Comparison of ENCODE assay signal across 21 cellular contexts in genomic region chr5:163861670-163862069, GRCh38.
DNase-seq lines count a peak whose midpoint lies in the region; ATAC-seq, FAIRE-seq and TF ChIP-seq lines count a peak whose summit lies in the region.
"Had no signal": no experiment of that assay in that cellular context is flagged by ENCODE, and none has a peak within 500 bp of the region (broad histone marks: within the 10 kb centered on the region; RNA-seq: fewer than 3 reads in every experiment).

No MANE protein-coding gene starts in this region.

- H3K27ac ChIP-seq in endothelial cell of umbilical vein (ENCODE audit: insufficient read depth, low read depth, low read length) (peak overlapping the region; percentile 84), right lobe of liver (no peak overlapping the region)
- H3K27ac ChIP-seq: A549, SJCRH30 had no signal

- peak overlapping the region; percentile 2 for H3K4me2 ChIP-seq in endothelial cell of umbilical vein (ENCODE audit: insufficient read depth, low read length)
- H3K4me2 ChIP-seq: A549 had no signal

- peak; percentile 4 for DNase-seq in EL
- DNase-seq in RKO (ENCODE audit: low spot score): peak; percentile 38
- DNase-seq in endothelial cell of umbilical vein (ENCODE audit: low read depth, low spot score): peak; percentile 91
- DNase-seq in right lobe of liver: no peak
- no peak for DNase-seq in GM12892 (ENCODE audit: insufficient read length)
- no peak for DNase-seq in left cardiac atrium
- DNase-seq in NCI-H526 (lab: John Stamatoyannopoulos, UW): no peak
- DNase-seq: CD4-positive, CD25-positive, alpha-beta regulatory T cell; DMS79; KBM-7; NCI-H1105 treated with DMSO at 0.1 percent for 48 hours; NCI-H2029 treated with DMSO at 0.1 percent for 48 hours; NCI-H226; NCI-H510A treated with DMSO at 0.1 percent for 48 hours; NCI-H774; NK-92 treated with Interleukin-12 subunit alpha and Interleukin-12 subunit beta, amount 100 ng/mL, for 24 hours; SJCRH30 had no signal

- TF ChIP-seq CTCF in endothelial cell of umbilical vein (IDR thresholded peaks at IDR 0.05; ENCODE audit: extremely low read depth in 1 of 2, insufficient read depth in 1 of 2, low read depth in 1 of 2, low read length in 2 of 2) (no peak), right lobe of liver (IDR thresholded peaks at IDR 0.05) (no peak)

- no peaks in the 10 kb centered on the region for H3K36me3 ChIP-seq in endothelial cell of umbilical vein (ENCODE audit: control insufficient read depth in 2 of 2, extremely low read depth in 1 of 2, insufficient read depth in 2 of 2, low read length in 2 of 2)
- H3K36me3 ChIP-seq in right lobe of liver: no peaks in the 10 kb centered on the region
- H3K36me3 ChIP-seq: SJCRH30 had no signal

- H3K27me3 ChIP-seq in endothelial cell of umbilical vein (ENCODE audit: control insufficient read depth in 2 of 2, insufficient read depth in 2 of 2, low read length in 2 of 2) (no peaks in the 10 kb centered on the region), right lobe of liver (no peaks in the 10 kb centered on the region)
- H3K27me3 ChIP-seq: SJCRH30 had no signal

- no peaks in the 10 kb centered on the region for H4K20me1 ChIP-seq in endothelial cell of umbilical vein (replicated peaks; ENCODE audit: control insufficient read depth, extremely low read depth, insufficient read depth, low read length)

- 46% methylated on average over 3 of the region's 3 CpGs for WGBS in right lobe of liver (ENCODE audit: insufficient coverage, low coverage, low lambda C conversion rate, missing lambda C conversion rate)

- ATAC-seq in right lobe of liver (peak; percentile 66 to 94 (median 82)), HG02759 (IDR thresholded peaks at IDR 0.05; ENCODE audit: unreplicated experiment) (no peak), left cardiac atrium (no peak)
- ATAC-seq: A549, GM12878 had no signal

- no peak overlapping the region for H2AFZ ChIP-seq in endothelial cell of umbilical vein (ENCODE audit: low read depth, low read length)

- intact Hi-C loops in endothelial cell of umbilical vein (cut with micrococcal nuclease): loop anchor here (1.0 to 5.0 kb wide), 7 partner anchors 101 to 641 kb away; partner anchors contain the start of genes HMMR, MAT2B and NUDCD2
- intact Hi-C loops in right lobe of liver (cut with DNase I): no loop called here
- intact Hi-C loops in left cardiac atrium (cut with DNase I): no loop called here

- H3K79me2 ChIP-seq in endothelial cell of umbilical vein (ENCODE audit: control insufficient read depth, insufficient read depth, low read length): no peaks in the 10 kb centered on the region

- TF ChIP-seq POLR2A in endothelial cell of umbilical vein (IDR thresholded peaks at IDR 0.05; ENCODE audit: low read depth, low read length) (no peak), right lobe of liver (IDR thresholded peaks at IDR 0.05) (no peak), GM12892 (IDR thresholded peaks at IDR 0.05; ENCODE audit: low read depth, low read length) (no peak)

- no peaks in the 10 kb centered on the region for H3K9me1 ChIP-seq in endothelial cell of umbilical vein (replicated peaks; ENCODE audit: control insufficient read depth, extremely low read depth, insufficient read depth, low read length)

- FAIRE-seq in endothelial cell of umbilical vein (lab: Jason Lieb, UNC) (peak; percentile 84), GM12892 (lab: Jason Lieb, UNC) (no peak)
- FAIRE-seq: A549, GM12878, H1 had no signal

- POLR2A ChIA-PET in endothelial cell of umbilical vein (lab: Charles Lee): interaction anchor here (0.9 kb wide), 1 partner anchor 104 kb away, joined by 3 read pairs; no protein-coding TSS in a partner anchor

- no peak overlapping the region for H3K4me3 ChIP-seq in endothelial cell of umbilical vein (replicated peaks in 1 of 3; ENCODE audit: insufficient read depth in 1 of 3, low read depth in 1 of 3, low read length in 3 of 3)
- H3K4me3 ChIP-seq in right lobe of liver: no peak overlapping the region
- H3K4me3 ChIP-seq: A549, GM12878, SJCRH30 had no signal

- no TSS peak for BruUV-seq in endothelial cell of umbilical vein (replicated peaks; lab: Mats Ljungman, UMichigan)

- peak overlapping the region; percentile 56 for H3K9ac ChIP-seq in endothelial cell of umbilical vein (replicated peaks; ENCODE audit: extremely low read depth, insufficient read depth, low read length)

- peaks cover 41% of the 10 kb centered on the region for H3K4me1 ChIP-seq in endothelial cell of umbilical vein (ENCODE audit: control insufficient read depth, extremely low read depth, insufficient read depth, low read length)
- H3K4me1 ChIP-seq in right lobe of liver: no peaks in the 10 kb centered on the region
- H3K4me1 ChIP-seq: A549, SJCRH30 had no signal

- H3K9me3 ChIP-seq in endothelial cell of umbilical vein (replicated peaks; ENCODE audit: control insufficient read depth, insufficient read depth, low read length): peaks cover 5% of the 10 kb centered on the region
- H3K9me3 ChIP-seq in right lobe of liver: peaks cover 0 to 4% (median 0%) of the 10 kb centered on the region in 4 donors
- H3K9me3 ChIP-seq: A549, SJCRH30 had no signal

- dilution Hi-C loops in endothelial cell of umbilical vein (cut with MboI; ENCODE audit: extremely low pct_ligation_motif_present, low sequenced_read_pairs): loop anchor here (10.0 to 25.0 kb wide), 2 partner anchors 99 to 157 kb away; no protein-coding TSS in a partner anchor

- CTCF ChIA-PET in endothelial cell of umbilical vein (lab: Charles Lee): interaction anchor here (1.0 to 1.6 kb wide), 3 partner anchors 104 to 166 kb away, joined by 3 to 5 read pairs (median 4); no protein-coding TSS in a partner anchor

TF ChIP-seq in endothelial cell of umbilical vein, 7 proteins besides CTCF, POLR2A, EP300 and RAD21:
- TF ChIP-seq JUN (IDR thresholded peaks at IDR 0.05; ENCODE audit: borderline replicate concordance, insufficient read depth, insufficient read length, low read depth): peak; percentile 96
- TF ChIP-seq POLR2AphosphoS5 (IDR thresholded peaks at IDR 0.05; ENCODE audit: insufficient read depth, low read depth, low read length): peak; percentile 86
- TF ChIP-seq MYC (IDR thresholded peaks at IDR 0.05; ENCODE audit: low read depth, low read length): no peak
- TF ChIP-seq GATA2 (IDR thresholded peaks at IDR 0.05; ENCODE audit: insufficient read depth, insufficient read length, low read depth, low read length): peak; percentile 82
- peak; percentile 94 for TF ChIP-seq FOS (IDR thresholded peaks at IDR 0.05; ENCODE audit: borderline replicate concordance, insufficient read depth, low read length)
- no peak for TF ChIP-seq EZH2 (IDR thresholded peaks at IDR 0.05; ENCODE audit: borderline replicate concordance, low read depth, low read length, severe bottlenecking)
- no peak for TF ChIP-seq MAX (IDR thresholded peaks at IDR 0.05; ENCODE audit: insufficient read depth, insufficient read length)

Comparison
In these comparisons a context has a peak if more than half of its experiments do, and no peak if none do; other contexts are left out.
1. DNase-seq: peak in EL (single experiment), RKO (single experiment) and endothelial cell of umbilical vein (single experiment); none in right lobe of liver (0 of 3), GM12892 (single experiment), left cardiac atrium (single experiment) and NCI-H526 (0 of 2).
2. ATAC-seq: peak in right lobe of liver (4 of 4); none in HG02759 (single experiment) and left cardiac atrium (0 of 2).